ENCODE assay signal across 8 cellular contexts in genomic region chr5:74316064-74316586, GRCh38.
DNase-seq lines count a peak whose midpoint lies in the region; ATAC-seq, FAIRE-seq and TF ChIP-seq lines count a peak whose summit lies in the region.
"Had no signal": no experiment of that assay in that cellular context is flagged by ENCODE, and none has a peak within 500 bp of the region (broad histone marks: within the 10 kb centered on the region; RNA-seq: fewer than 3 reads in every experiment).

No MANE protein-coding gene starts in this region.

- DNase-seq in GM12865 (ENCODE audit: low read depth), result peak; percentile 61
- peak; percentile 51 for DNase-seq in WERI-Rb-1
- peak; percentile 98 for DNase-seq in kidney epithelial cell (ENCODE audit: low read depth)
- DNase-seq in urothelium cell line (ENCODE audit: low spot score), result peak; percentile 81
- DNase-seq in activated CD4-positive, alpha-beta T cell treated with anti-CD3 and anti-CD28 coated beads for 1 hour, result no peak
- DNase-seq in GDM1 (lab: John Stamatoyannopoulos, UW), result no peak
- DNase-seq: right lobe of liver had no signal

- TF ChIP-seq CTCF in GM12865 (IDR thresholded peaks at IDR 0.05; ENCODE audit: insufficient read depth, low read depth, low read length, missing control alignments), result no peak
- TF ChIP-seq CTCF in WERI-Rb-1 (IDR thresholded peaks at IDR 0.05; ENCODE audit: low read depth, low read length), result no peak
- TF ChIP-seq CTCF in kidney epithelial cell (IDR thresholded peaks at IDR 0.05; ENCODE audit: insufficient read depth, low read length, poor library complexity, severe bottlenecking), result no peak

- no peaks in the 10 kb centered on the region for H3K9me3 ChIP-seq in WERI-Rb-1 (ENCODE audit: severe bottlenecking)
- H3K9me3 ChIP-seq: right lobe of liver had no signal

- ATAC-seq in HG02981 (IDR thresholded peaks at IDR 0.05; ENCODE audit: unreplicated experiment), result peak; percentile 64

- H3K27me3 ChIP-seq in WERI-Rb-1 (ENCODE audit: insufficient read depth, low read depth, severe bottlenecking) (no peaks in the 10 kb centered on the region), kidney epithelial cell (ENCODE audit: control insufficient read depth, insufficient read depth, low read length) (no peaks in the 10 kb centered on the region)
- H3K27me3 ChIP-seq: right lobe of liver had no signal

- H3K4me3 ChIP-seq in GM12865 (ENCODE audit: low read depth, low read length) (no peak overlapping the region), WERI-Rb-1 (ENCODE audit: low read depth, low read length) (no peak overlapping the region), kidney epithelial cell (ENCODE audit: low read depth, low read length) (no peak overlapping the region)
- H3K4me3 ChIP-seq: right lobe of liver had no signal

- peak; percentile 59 for FAIRE-seq in urothelium cell line (lab: Jason Lieb, UNC)

- no peaks in the 10 kb centered on the region for H3K36me3 ChIP-seq in WERI-Rb-1
- no peaks in the 10 kb centered on the region for H3K36me3 ChIP-seq in kidney epithelial cell (ENCODE audit: control insufficient read depth, insufficient read depth, low read length)
- H3K36me3 ChIP-seq: right lobe of liver had no signal

- 0 out of 2 replicates have a peak overlapping the region, but pooled peaks have one; percentile 6 for H3K27ac ChIP-seq in WERI-Rb-1
- H3K27ac ChIP-seq: right lobe of liver had no signal

Comparison
In these comparisons a context has a peak if more than half of its experiments do, and no peak if none do; other contexts are left out.
1. DNase-seq: peak in GM12865 (single experiment), WERI-Rb-1 (single experiment), kidney epithelial cell (single experiment) and urothelium cell line (single experiment); none in activated CD4-positive, alpha-beta T cell treated with anti-CD3 and anti-CD28 coated beads for 1 hour (single experiment) and GDM1 (single experiment).